18 cellular contexts compared by ENCODE assay signal in the genomic region with DNA sequence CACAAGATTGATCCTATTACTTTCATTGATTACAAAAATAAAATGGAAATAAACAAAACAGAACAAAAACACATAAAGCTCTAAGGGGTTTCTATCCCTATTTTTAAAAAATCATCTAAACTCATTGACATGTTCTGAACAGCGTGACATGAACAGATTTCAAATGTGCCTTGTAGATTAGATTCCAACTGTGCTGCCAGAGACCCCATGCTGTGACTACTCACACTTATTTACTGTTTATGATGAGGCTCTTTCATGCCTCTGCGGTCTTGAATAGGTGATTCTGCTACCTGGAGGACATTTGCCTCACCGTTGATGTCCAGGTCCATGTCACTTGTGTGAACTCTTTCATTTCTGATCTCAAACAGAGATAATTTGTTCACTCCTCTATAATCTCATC.
DNase-seq lines count a peak whose midpoint lies in the region; ATAC-seq and TF ChIP-seq lines count a peak whose summit lies in the region.
"Had no signal": no experiment of that assay in that cellular context is flagged by ENCODE, and none has a peak within 500 bp of the region (broad histone marks: within the 10 kb centered on the region; RNA-seq: fewer than 3 reads in every experiment).

No MANE protein-coding gene starts in this region.

- H3K36me3 ChIP-seq in vagina: no peaks in the 10 kb centered on the region

- DNase-seq in DMS53 (lab: John Stamatoyannopoulos, UW): peak; percentile 56
- peak; percentile 76 for DNase-seq in NCI-H146 treated with DMSO at 0.1 percent for 48 hours (lab: John Stamatoyannopoulos, UW; ENCODE audit: unreplicated experiment)
- peak; percentile 21 for DNase-seq in NCI-H2227 (lab: John Stamatoyannopoulos, UW; ENCODE audit: unreplicated experiment)
- DNase-seq in NCI-H748 treated with DMSO at 0.1 percent for 48 hours (lab: John Stamatoyannopoulos, UW): peak; percentile 20
- DNase-seq in activated CD4-positive, alpha-beta T cell treated with anti-CD3 and anti-CD28 coated beads for 1 hour: no peak
- DNase-seq in vagina (ENCODE audit: extremely low spot score in 2 of 2): no peak
- no peak for DNase-seq in germinal center (ENCODE audit: low spot score)
- DNase-seq: C1 segment of cervical spinal cord, EL, GOT3, IMR-90, Kasumi-1, MM.1S, NCI-H1105 treated with DMSO at 0.1 percent for 48 hours, NCI-H774 had no signal

- TF ChIP-seq POLR2A in vagina (IDR thresholded peaks at IDR 0.05): no peak

- no peak overlapping the region for H3K27ac ChIP-seq in vagina
- H3K27ac ChIP-seq: A549 had no signal

- no peaks in the 10 kb centered on the region for H3K27me3 ChIP-seq in vagina

- H3K4me3 ChIP-seq in vagina: no peak overlapping the region
- H3K4me3 ChIP-seq: A549 had no signal

- no peaks in the 10 kb centered on the region for H3K9me3 ChIP-seq in vagina
- H3K9me3 ChIP-seq: A549 had no signal

- no peak for TF ChIP-seq CTCF in vagina (IDR thresholded peaks at IDR 0.05)

- no peak for ATAC-seq in GM21723 (IDR thresholded peaks at IDR 0.05; ENCODE audit: unreplicated experiment)
- ATAC-seq: A549, Panc1 had no signal

- no peaks in the 10 kb centered on the region for H3K4me1 ChIP-seq in vagina
- H3K4me1 ChIP-seq: A549 had no signal

- intact Hi-C loops in vagina (cut with DNase I): no loop called here

Comparison
In these comparisons a context has a peak if more than half of its experiments do, and no peak if none do; other contexts are left out.
1. DNase-seq: peak in DMS53 (single experiment), NCI-H146 treated with DMSO at 0.1 percent for 48 hours (single experiment), NCI-H2227 (single experiment) and NCI-H748 treated with DMSO at 0.1 percent for 48 hours (single experiment); none in activated CD4-positive, alpha-beta T cell treated with anti-CD3 and anti-CD28 coated beads for 1 hour (single experiment), vagina (0 of 2) and germinal center (single experiment).